ENCODE assay signal across 8 cellular contexts in the genomic region with DNA sequence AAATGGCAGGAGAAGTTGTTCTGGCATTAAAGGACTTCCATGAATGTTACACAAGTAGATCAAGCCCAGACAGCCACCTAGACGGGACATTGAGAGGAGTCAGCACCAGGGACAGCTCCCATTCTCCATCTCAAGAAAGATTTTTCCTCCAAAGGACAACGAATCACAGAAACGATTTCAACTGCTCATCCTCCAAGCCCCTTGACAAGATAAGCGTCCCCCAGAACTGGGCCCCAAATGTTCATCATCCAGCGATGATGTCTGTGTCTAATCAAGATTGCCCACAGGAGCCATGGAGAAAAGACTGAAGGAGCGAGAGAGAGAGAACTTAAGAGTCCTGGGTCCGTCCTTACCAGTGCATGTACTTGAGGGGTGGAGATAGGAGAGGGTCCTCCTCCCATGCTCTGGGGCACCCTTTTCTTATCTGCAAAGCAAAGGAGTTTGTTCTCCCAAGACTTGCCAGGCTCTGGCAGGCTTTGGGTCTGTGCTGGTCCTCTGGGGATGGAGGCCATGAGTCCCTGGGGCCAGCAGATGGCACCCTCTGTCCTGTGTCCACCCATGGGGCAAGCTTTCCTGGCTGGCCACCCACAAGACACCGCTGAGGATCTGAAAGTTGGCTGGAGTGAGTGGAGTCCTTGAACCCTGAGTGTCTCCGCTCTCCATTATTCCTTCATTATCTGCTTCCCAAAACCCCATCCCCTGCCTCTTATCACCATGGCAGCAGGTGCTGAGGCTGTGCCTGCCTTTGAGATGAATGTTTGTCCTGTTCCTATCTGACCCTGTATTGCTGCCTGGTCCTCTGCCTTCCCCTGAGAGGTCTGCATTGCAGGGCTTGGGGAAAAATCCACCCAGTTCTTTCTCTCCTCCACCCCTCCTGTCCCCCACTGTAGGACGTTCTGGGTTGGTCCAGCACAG.
DNase-seq lines count a peak whose midpoint lies in the region; ATAC-seq and TF ChIP-seq lines count a peak whose summit lies in the region.

No MANE protein-coding gene starts in this region.

- CTCF ChIA-PET in RWPE1 (lab: Yijun Ruan, JAX) = no interaction called here

- DNase-seq in 8988T (peak; percentile 34), G401 (ENCODE audit: low spot score) (peak; percentile 75), RWPE1 (ENCODE audit: low spot score) (peak; percentile 30), glomerular visceral epithelial cell (ENCODE audit: extremely low spot score) (peak; percentile 28), aorta (no peak), uterus (no peak), NCI-H2029 (lab: John Stamatoyannopoulos, UW) (no peak), foreskin melanocyte (no peak)

- no peak for TF ChIP-seq POLR2A in uterus (IDR thresholded peaks at IDR 0.05)

- ATAC-seq in aorta (ENCODE audit: low FRiP score) = no peak

- POLR2A ChIA-PET in RWPE1 (lab: Yijun Ruan, JAX; ENCODE audit: low non-redundant PET) = no interaction called here

- H3K36me3 ChIP-seq in aorta (ENCODE audit: control insufficient read depth in 1 of 2, insufficient read depth in 2 of 2, low read length in 1 of 2) (no peaks in the 10 kb centered on the region), uterus (no peaks in the 10 kb centered on the region)

- in situ Hi-C loops in G401 (cut with HindIII; ENCODE audit: low sequenced_read_pairs) = no loop called here

- peaks cover 3% of the 10 kb centered on the region for H3K9me3 ChIP-seq in aorta (ENCODE audit: control insufficient read depth, low read length)
- H3K9me3 ChIP-seq in uterus = no peaks in the 10 kb centered on the region

- no peak overlapping the region for H3K4me3 ChIP-seq in aorta (ENCODE audit: low read length in 2 of 2)
- no peak overlapping the region for H3K4me3 ChIP-seq in uterus

- intact Hi-C loops in aorta (cut with DNase I) = loop anchor here in 1 of 2 donors (10.0 kb wide), 1 partner anchor 175 kb away; no protein-coding TSS in a partner anchor
- intact Hi-C loops in uterus (cut with DNase I; ENCODE audit: low total_unique reads) = no loop called here

- H3K27ac ChIP-seq in RWPE1 (no peak overlapping the region), aorta (ENCODE audit: low read depth in 1 of 2, low read length in 2 of 2) (no peak overlapping the region), uterus (no peak overlapping the region)

- H3K4me1 ChIP-seq in aorta (ENCODE audit: control insufficient read depth in 1 of 2, insufficient read depth in 2 of 2, low read length in 2 of 2) (no peaks in the 10 kb centered on the region), uterus (no peaks in the 10 kb centered on the region)

- no peak for TF ChIP-seq CTCF in RWPE1 (conservative IDR thresholded peaks at IDR 0.05; ENCODE audit: low read depth)
- TF ChIP-seq CTCF in uterus (IDR thresholded peaks at IDR 0.05) = no peak

- WGBS in aorta, 2 donors = 36 to 37% methylated on average over 10 of the region's 10 CpGs

- peaks cover 0 to 3% of the 10 kb centered on the region in 2 donors for H3K27me3 ChIP-seq in aorta (ENCODE audit: control insufficient read depth in 1 of 2, insufficient read depth in 2 of 2, low read length in 1 of 2)
- H3K27me3 ChIP-seq in uterus = no peaks in the 10 kb centered on the region

Comparison
In these comparisons a context has a peak if more than half of its experiments do, and no peak if none do; other contexts are left out.
1. DNase-seq: peak in 8988T (single experiment), G401 (single experiment), RWPE1 (single experiment) and glomerular visceral epithelial cell (single experiment); none in aorta (0 of 2), uterus (0 of 2), NCI-H2029 (single experiment) and foreskin melanocyte (single experiment).